In the genomic region with DNA sequence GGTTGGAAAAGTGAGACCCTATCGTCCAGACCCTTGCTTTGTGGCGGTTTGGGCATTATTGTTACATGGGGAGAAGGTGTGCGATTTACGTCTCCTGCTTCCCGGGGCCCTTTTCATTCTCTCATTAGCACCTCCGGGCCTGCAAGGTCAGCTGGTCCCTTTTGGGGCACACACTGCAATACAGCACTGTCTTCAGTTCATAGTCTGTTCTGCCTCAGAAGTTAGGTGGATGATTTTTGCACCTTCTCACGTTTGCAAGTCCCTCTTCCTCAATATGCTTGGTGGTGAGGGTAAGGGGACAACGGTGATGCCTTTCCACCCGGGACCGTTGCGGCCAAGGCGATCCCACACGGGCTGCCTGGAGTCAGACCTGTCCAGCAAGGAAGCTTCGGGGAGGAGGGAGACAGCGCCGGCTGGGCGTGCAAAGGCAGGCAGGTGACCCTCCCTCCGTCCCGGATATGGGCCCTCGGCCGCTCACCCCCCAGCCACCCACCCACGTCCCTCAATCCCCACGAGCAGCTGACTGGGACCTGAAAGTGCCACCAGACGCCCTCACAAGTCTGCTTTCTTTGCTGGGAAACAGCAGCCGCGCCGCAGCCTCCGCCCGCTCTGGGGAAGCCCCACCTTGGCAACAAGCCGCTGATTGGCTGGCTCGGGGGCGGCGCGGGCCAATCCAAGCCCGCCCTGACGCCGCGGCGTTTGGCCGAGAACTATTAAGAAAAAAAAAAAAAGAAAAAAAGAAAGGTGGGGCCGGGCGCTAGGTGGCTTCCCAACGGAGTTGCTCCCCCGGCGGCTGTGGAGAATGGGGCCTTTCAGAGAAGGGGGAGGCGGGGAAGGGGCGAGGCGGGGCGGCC, we compare ENCODE assay signal across 1 cellular context.
TF ChIP-seq lines count a peak whose summit lies in the region.

No MANE protein-coding gene starts in this region.

TF ChIP-seq in K562, 482 proteins besides CTCF, POLR2A, EP300 and RAD21 (continued from another document and continues in another):
- TF ChIP-seq, protein P1, sequence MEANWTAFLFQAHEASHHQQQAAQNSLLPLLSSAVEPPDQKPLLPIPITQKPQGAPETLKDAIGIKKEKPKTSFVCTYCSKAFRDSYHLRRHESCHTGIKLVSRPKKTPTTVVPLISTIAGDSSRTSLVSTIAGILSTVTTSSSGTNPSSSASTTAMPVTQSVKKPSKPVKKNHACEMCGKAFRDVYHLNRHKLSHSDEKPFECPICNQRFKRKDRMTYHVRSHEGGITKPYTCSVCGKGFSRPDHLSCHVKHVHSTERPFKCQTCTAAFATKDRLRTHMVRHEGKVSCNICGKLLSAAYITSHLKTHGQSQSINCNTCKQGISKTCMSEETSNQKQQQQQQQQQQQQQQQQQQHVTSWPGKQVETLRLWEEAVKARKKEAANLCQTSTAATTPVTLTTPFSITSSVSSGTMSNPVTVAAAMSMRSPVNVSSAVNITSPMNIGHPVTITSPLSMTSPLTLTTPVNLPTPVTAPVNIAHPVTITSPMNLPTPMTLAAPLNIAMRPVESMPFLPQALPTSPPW (CRISPR knock-in tag; IDR thresholded peaks at IDR 0.05) = peak; percentile 89
- TF ChIP-seq ELF2 (CRISPR knock-in tag; IDR thresholded peaks at IDR 0.05) (no peak), TBP (optimal IDR thresholded peaks at IDR 0.05; ENCODE audit: low read depth, low read length) (no peak), NR1H2 (CRISPR knock-in tag; IDR thresholded peaks at IDR 0.05) (no peak), ZC3H11A (IDR thresholded peaks at IDR 0.05; ENCODE audit: low read depth, low read length) (no peak), RFX1 (IDR thresholded peaks at IDR 0.05) (no peak), SMARCE1 (IDR thresholded peaks at IDR 0.05) (no peak), MEF2A (IDR thresholded peaks at IDR 0.05; ENCODE audit: control insufficient read depth, low read depth, low read length) (no peak), ZBTB7A (IDR thresholded peaks at IDR 0.05; ENCODE audit: borderline replicate concordance, control insufficient read depth, low read depth, low read length) (peak; percentile 8; the same call in 1 of the 2 replicates), EZH2 (IDR thresholded peaks at IDR 0.05; ENCODE audit: borderline replicate concordance, low read depth, low read length) (no peak), TCF3 (CRISPR knock-in tag; IDR thresholded peaks at IDR 0.05) (no peak), POLR2G (IDR thresholded peaks at IDR 0.05; ENCODE audit: low read depth, low read length) (peak; percentile 81), TAF1 (IDR thresholded peaks at IDR 0.05; ENCODE audit: control insufficient read depth, extremely low read depth, insufficient read depth, low read length, severe bottlenecking) (peak; percentile 12), SMC3 (conservative IDR thresholded peaks at IDR 0.05; ENCODE audit: insufficient read depth, low read depth, low read length) (no peak), HDAC3 (IDR thresholded peaks at IDR 0.05; ENCODE audit: borderline replicate concordance, partially characterized antibody) (no peak), ZNF354B (CRISPR knock-in tag; IDR thresholded peaks at IDR 0.05) (no peak), FOXK2 (conservative IDR thresholded peaks at IDR 0.05 in 1 of 2, IDR thresholded peaks at IDR 0.05 in 1 of 2; ENCODE audit: low read depth in 2 of 2) (peak; percentile 88 to 89), PURB (CRISPR knock-in tag; IDR thresholded peaks at IDR 0.05; ENCODE audit: low read depth) (no peak), PHB (CRISPR knock-in tag; IDR thresholded peaks at IDR 0.05) (no peak), GATA2 (CRISPR knock-in tag; IDR thresholded peaks at IDR 0.05) (no peak), ELF4 (CRISPR knock-in tag; IDR thresholded peaks at IDR 0.05) (0 out of 2 replicates have a peak, but pooled peaks have one; percentile 4), CXXC5 (CRISPR knock-in tag; IDR thresholded peaks at IDR 0.05) (peak; percentile 59)
- TF ChIP-seq, protein P2, sequence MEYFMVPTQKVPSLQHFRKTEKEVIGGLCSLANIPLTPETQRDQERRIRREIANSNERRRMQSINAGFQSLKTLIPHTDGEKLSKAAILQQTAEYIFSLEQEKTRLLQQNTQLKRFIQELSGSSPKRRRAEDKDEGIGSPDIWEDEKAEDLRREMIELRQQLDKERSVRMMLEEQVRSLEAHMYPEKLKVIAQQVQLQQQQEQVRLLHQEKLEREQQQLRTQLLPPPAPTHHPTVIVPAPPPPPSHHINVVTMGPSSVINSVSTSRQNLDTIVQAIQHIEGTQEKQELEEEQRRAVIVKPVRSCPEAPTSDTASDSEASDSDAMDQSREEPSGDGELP (CRISPR knock-in tag; IDR thresholded peaks at IDR 0.05; ENCODE audit: borderline replicate concordance) = peak; percentile 86; the same call in 1 of the 2 replicates
- TF ChIP-seq, protein P3, sequence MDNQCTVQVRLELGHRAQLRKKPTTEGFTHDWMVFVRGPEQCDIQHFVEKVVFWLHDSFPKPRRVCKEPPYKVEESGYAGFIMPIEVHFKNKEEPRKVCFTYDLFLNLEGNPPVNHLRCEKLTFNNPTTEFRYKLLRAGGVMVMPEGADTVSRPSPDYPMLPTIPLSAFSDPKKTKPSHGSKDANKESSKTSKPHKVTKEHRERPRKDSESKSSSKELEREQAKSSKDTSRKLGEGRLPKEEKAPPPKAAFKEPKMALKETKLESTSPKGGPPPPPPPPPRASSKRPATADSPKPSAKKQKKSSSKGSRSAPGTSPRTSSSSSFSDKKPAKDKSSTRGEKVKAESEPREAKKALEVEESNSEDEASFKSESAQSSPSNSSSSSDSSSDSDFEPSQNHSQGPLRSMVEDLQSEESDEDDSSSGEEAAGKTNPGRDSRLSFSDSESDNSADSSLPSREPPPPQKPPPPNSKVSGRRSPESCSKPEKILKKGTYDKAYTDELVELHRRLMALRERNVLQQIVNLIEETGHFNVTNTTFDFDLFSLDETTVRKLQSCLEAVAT (IDR thresholded peaks at IDR 0.05) = 0 out of 4 replicates have a peak, but pooled peaks of 1 of the 2 experiments have one; percentile 39
- TF ChIP-seq, protein P4, sequence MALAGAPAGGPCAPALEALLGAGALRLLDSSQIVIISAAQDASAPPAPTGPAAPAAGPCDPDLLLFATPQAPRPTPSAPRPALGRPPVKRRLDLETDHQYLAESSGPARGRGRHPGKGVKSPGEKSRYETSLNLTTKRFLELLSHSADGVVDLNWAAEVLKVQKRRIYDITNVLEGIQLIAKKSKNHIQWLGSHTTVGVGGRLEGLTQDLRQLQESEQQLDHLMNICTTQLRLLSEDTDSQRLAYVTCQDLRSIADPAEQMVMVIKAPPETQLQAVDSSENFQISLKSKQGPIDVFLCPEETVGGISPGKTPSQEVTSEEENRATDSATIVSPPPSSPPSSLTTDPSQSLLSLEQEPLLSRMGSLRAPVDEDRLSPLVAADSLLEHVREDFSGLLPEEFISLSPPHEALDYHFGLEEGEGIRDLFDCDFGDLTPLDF (CRISPR knock-in tag; IDR thresholded peaks at IDR 0.05) = no peak
- TF ChIP-seq, protein P5, sequence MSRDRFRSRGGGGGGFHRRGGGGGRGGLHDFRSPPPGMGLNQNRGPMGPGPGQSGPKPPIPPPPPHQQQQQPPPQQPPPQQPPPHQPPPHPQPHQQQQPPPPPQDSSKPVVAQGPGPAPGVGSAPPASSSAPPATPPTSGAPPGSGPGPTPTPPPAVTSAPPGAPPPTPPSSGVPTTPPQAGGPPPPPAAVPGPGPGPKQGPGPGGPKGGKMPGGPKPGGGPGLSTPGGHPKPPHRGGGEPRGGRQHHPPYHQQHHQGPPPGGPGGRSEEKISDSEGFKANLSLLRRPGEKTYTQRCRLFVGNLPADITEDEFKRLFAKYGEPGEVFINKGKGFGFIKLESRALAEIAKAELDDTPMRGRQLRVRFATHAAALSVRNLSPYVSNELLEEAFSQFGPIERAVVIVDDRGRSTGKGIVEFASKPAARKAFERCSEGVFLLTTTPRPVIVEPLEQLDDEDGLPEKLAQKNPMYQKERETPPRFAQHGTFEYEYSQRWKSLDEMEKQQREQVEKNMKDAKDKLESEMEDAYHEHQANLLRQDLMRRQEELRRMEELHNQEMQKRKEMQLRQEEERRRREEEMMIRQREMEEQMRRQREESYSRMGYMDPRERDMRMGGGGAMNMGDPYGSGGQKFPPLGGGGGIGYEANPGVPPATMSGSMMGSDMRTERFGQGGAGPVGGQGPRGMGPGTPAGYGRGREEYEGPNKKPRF (IDR thresholded peaks at IDR 0.05; ENCODE audit: low read depth, low read length) = no peak
- TF ChIP-seq, protein P6, sequence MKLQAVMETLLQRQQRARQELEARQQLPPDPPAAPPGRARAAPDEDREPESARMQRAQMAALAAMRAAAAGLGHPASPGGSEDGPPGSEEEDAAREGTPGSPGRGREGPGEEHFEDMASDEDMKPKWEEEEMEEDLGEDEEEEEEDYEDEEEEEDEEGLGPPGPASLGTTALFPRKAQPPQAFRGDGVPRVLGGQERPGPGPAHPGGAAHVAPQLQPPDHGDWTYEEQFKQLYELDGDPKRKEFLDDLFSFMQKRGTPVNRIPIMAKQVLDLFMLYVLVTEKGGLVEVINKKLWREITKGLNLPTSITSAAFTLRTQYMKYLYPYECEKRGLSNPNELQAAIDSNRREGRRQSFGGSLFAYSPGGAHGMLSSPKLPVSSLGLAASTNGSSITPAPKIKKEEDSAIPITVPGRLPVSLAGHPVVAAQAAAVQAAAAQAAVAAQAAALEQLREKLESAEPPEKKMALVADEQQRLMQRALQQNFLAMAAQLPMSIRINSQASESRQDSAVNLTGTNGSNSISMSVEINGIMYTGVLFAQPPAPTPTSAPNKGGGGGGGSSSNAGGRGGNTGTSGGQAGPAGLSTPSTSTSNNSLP (IDR thresholded peaks at IDR 0.05; ENCODE audit: borderline replicate concordance, low read depth, low read length) = no peak
- TF ChIP-seq, protein P7, sequence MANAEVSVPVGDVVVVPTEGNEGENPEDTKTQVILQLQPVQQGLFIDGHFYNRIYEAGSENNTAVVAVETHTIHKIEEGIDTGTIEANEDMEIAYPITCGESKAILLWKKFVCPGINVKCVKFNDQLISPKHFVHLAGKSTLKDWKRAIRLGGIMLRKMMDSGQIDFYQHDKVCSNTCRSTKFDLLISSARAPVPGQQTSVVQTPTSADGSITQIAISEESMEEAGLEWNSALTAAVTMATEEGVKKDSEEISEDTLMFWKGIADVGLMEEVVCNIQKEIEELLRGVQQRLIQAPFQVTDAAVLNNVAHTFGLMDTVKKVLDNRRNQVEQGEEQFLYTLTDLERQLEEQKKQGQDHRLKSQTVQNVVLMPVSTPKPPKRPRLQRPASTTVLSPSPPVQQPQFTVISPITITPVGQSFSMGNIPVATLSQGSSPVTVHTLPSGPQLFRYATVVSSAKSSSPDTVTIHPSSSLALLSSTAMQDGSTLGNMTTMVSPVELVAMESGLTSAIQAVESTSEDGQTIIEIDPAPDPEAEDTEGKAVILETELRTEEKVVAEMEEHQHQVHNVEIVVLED (CRISPR knock-in tag; IDR thresholded peaks at IDR 0.05) = no peak
- TF ChIP-seq, protein P8, sequence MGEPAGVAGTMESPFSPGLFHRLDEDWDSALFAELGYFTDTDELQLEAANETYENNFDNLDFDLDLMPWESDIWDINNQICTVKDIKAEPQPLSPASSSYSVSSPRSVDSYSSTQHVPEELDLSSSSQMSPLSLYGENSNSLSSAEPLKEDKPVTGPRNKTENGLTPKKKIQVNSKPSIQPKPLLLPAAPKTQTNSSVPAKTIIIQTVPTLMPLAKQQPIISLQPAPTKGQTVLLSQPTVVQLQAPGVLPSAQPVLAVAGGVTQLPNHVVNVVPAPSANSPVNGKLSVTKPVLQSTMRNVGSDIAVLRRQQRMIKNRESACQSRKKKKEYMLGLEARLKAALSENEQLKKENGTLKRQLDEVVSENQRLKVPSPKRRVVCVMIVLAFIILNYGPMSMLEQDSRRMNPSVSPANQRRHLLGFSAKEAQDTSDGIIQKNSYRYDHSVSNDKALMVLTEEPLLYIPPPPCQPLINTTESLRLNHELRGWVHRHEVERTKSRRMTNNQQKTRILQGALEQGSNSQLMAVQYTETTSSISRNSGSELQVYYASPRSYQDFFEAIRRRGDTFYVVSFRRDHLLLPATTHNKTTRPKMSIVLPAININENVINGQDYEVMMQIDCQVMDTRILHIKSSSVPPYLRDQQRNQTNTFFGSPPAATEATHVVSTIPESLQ (CRISPR knock-in tag; IDR thresholded peaks at IDR 0.05) = 0 out of 2 replicates have a peak, but pooled peaks have one; percentile 28
- TF ChIP-seq, protein P9, sequence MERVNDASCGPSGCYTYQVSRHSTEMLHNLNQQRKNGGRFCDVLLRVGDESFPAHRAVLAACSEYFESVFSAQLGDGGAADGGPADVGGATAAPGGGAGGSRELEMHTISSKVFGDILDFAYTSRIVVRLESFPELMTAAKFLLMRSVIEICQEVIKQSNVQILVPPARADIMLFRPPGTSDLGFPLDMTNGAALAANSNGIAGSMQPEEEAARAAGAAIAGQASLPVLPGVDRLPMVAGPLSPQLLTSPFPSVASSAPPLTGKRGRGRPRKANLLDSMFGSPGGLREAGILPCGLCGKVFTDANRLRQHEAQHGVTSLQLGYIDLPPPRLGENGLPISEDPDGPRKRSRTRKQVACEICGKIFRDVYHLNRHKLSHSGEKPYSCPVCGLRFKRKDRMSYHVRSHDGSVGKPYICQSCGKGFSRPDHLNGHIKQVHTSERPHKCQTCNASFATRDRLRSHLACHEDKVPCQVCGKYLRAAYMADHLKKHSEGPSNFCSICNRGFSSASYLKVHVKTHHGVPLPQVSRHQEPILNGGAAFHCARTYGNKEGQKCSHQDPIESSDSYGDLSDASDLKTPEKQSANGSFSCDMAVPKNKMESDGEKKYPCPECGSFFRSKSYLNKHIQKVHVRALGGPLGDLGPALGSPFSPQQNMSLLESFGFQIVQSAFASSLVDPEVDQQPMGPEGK (CRISPR knock-in tag; IDR thresholded peaks at IDR 0.05; ENCODE audit: borderline replicate concordance) = no peak
- TF ChIP-seq, protein P10, sequence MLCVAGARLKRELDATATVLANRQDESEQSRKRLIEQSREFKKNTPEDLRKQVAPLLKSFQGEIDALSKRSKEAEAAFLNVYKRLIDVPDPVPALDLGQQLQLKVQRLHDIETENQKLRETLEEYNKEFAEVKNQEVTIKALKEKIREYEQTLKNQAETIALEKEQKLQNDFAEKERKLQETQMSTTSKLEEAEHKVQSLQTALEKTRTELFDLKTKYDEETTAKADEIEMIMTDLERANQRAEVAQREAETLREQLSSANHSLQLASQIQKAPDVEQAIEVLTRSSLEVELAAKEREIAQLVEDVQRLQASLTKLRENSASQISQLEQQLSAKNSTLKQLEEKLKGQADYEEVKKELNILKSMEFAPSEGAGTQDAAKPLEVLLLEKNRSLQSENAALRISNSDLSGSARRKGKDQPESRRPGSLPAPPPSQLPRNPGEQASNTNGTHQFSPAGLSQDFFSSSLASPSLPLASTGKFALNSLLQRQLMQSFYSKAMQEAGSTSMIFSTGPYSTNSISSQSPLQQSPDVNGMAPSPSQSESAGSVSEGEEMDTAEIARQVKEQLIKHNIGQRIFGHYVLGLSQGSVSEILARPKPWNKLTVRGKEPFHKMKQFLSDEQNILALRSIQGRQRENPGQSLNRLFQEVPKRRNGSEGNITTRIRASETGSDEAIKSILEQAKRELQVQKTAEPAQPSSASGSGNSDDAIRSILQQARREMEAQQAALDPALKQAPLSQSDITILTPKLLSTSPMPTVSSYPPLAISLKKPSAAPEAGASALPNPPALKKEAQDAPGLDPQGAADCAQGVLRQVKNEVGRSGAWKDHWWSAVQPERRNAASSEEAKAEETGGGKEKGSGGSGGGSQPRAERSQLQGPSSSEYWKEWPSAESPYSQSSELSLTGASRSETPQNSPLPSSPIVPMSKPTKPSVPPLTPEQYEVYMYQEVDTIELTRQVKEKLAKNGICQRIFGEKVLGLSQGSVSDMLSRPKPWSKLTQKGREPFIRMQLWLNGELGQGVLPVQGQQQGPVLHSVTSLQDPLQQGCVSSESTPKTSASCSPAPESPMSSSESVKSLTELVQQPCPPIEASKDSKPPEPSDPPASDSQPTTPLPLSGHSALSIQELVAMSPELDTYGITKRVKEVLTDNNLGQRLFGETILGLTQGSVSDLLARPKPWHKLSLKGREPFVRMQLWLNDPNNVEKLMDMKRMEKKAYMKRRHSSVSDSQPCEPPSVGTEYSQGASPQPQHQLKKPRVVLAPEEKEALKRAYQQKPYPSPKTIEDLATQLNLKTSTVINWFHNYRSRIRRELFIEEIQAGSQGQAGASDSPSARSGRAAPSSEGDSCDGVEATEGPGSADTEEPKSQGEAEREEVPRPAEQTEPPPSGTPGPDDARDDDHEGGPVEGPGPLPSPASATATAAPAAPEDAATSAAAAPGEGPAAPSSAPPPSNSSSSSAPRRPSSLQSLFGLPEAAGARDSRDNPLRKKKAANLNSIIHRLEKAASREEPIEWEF (CRISPR knock-in tag; IDR thresholded peaks at IDR 0.05) = no peak
